Comparison of ENCODE assay signal across 33 cellular contexts in genomic region chr5:51567636-51568035, GRCh38.
"Had no signal": no experiment of that assay in that cellular context is flagged by ENCODE, and none has a peak within 500 bp of the region (broad histone marks: within the 10 kb centered on the region; RNA-seq: fewer than 3 reads in every experiment).

No MANE protein-coding gene starts in this region.

- H2AFZ ChIP-seq: hepatocyte, parathyroid adenoma had no signal

- H3K27me3 ChIP-seq: gastrocnemius medialis, hepatocyte, sigmoid colon had no signal

- H3K9me3 Mint-ChIP-seq: activated CD4-positive, alpha-beta T cell treated with anti-CD3 and anti-CD28 coated beads, Interleukin-2, amount 10 ng/mL, durations not matched to agents 24 days and 14 days; dendritic cell treated with granulocyte-macrophage colony-stimulating factor and Interleukin-4, amounts not matched to agents 40 ng/mL and 50 ng/mL, for 4 days; endodermal cell; neural crest cell; stimulated activated naive CD8-positive, alpha-beta T cell treated with anti-CD3 and anti-CD28 coated beads, Interleukin-15, Interleukin-2, amounts not matched to agents 100 ng/mL and 50 ng/mL, for 24 hours had no signal

- H3K4me2 ChIP-seq: hepatocyte had no signal

- H3K27ac Mint-ChIP-seq: activated CD4-positive, alpha-beta memory T cell treated with anti-CD3 and anti-CD28 coated beads for 36 hours; activated CD4-positive, alpha-beta T cell treated with anti-CD3 and anti-CD28 coated beads, Interleukin-2, amount 10 ng/mL, durations not matched to agents 24 days and 14 days; activated naive CD4-positive, alpha-beta T cell treated with anti-CD3 and anti-CD28 coated beads for 36 hours; activated naive CD8-positive, alpha-beta T cell treated with anti-CD3 and anti-CD28 coated beads, Interleukin-2, amount 10 ng/mL, durations not matched to agents 7 days and 5 days; activated T-helper 1 cell treated with anti-CD3 and anti-CD28 coated beads, Interleukin-12 subunit alpha, Interleukin-12 subunit beta, Interleukin-2, Interleukin-4 antibody, amounts not matched to agents 30 ng/mL and 10 ng/mL and 1 ng/mL, durations not matched to agents 14 hours and 24 hours and 36 hours; dendritic cell treated with granulocyte-macrophage colony-stimulating factor and Interleukin-4, amounts not matched to agents 40 ng/mL and 50 ng/mL, for 4 days; endodermal cell; naive thymus-derived CD4-positive, alpha-beta T cell; stimulated activated effector memory CD8-positive, alpha-beta T cell treated with anti-CD3 and anti-CD28 coated beads, Interleukin-12 subunit alpha, Interleukin-12 subunit beta, amount 100 ng/mL, for 72 hours; stimulated activated naive CD8-positive, alpha-beta T cell treated with anti-CD3 and anti-CD28 coated beads, Interleukin-15, Interleukin-2, amounts not matched to agents 100 ng/mL and 50 ng/mL, for 24 hours had no signal

- H3K4me3 Mint-ChIP-seq: activated CD4-positive, alpha-beta memory T cell treated with anti-CD3 and anti-CD28 coated beads for 36 hours; activated CD4-positive, alpha-beta T cell treated with anti-CD3 and anti-CD28 coated beads, Interleukin-2, amount 10 ng/mL, durations not matched to agents 24 days and 14 days; activated naive CD4-positive, alpha-beta T cell treated with anti-CD3 and anti-CD28 coated beads for 36 hours; activated naive CD8-positive, alpha-beta T cell treated with anti-CD3 and anti-CD28 coated beads, Interleukin-2, amount 10 ng/mL, durations not matched to agents 7 days and 5 days; activated T-helper 1 cell treated with anti-CD3 and anti-CD28 coated beads, Interleukin-12 subunit alpha, Interleukin-12 subunit beta, Interleukin-2, Interleukin-4 antibody, amounts not matched to agents 30 ng/mL and 10 ng/mL and 1 ng/mL, durations not matched to agents 14 hours and 24 hours and 36 hours; central memory CD8-positive, alpha-beta T cell; dendritic cell treated with granulocyte-macrophage colony-stimulating factor and Interleukin-4, amounts not matched to agents 40 ng/mL and 50 ng/mL, for 4 days; endodermal cell; naive thymus-derived CD4-positive, alpha-beta T cell; neural crest cell; stimulated activated effector memory CD8-positive, alpha-beta T cell treated with anti-CD3 and anti-CD28 coated beads, Interleukin-12 subunit alpha, Interleukin-12 subunit beta, amount 100 ng/mL, for 72 hours; stimulated activated naive CD8-positive, alpha-beta T cell treated with anti-CD3 and anti-CD28 coated beads, Interleukin-15, Interleukin-2, amounts not matched to agents 100 ng/mL and 50 ng/mL, for 24 hours had no signal

- H3K4me3 ChIP-seq: gastrocnemius medialis, hepatocyte, psoas muscle, sigmoid colon, thoracic aorta had no signal

- H3K27ac ChIP-seq: gastrocnemius medialis, hepatocyte, parathyroid adenoma, psoas muscle, sigmoid colon, thoracic aorta had no signal

- H3K36me3 Mint-ChIP-seq: activated CD4-positive, alpha-beta memory T cell treated with anti-CD3 and anti-CD28 coated beads for 36 hours; activated naive CD8-positive, alpha-beta T cell treated with anti-CD3 and anti-CD28 coated beads, Interleukin-2, amount 10 ng/mL, durations not matched to agents 7 days and 5 days; naive thymus-derived CD4-positive, alpha-beta T cell; stimulated activated effector memory CD8-positive, alpha-beta T cell treated with anti-CD3 and anti-CD28 coated beads, Interleukin-12 subunit alpha, Interleukin-12 subunit beta, amount 100 ng/mL, for 72 hours had no signal

- H3K4me1 ChIP-seq: gastrocnemius medialis, parathyroid adenoma, psoas muscle, sigmoid colon had no signal

- ATAC-seq: gastrocnemius medialis; left cardiac atrium; left ventricle myocardium superior; naive thymus-derived CD4-positive, alpha-beta T cell; psoas muscle; stimulated activated effector memory CD8-positive, alpha-beta T cell treated with anti-CD3 and anti-CD28 coated beads, Interleukin-12 subunit alpha, Interleukin-12 subunit beta, amount 100 ng/mL, for 72 hours had no signal

- H3K9ac ChIP-seq: parathyroid adenoma had no signal

- H3K9me3 ChIP-seq: gastrocnemius medialis, psoas muscle, sigmoid colon, thoracic aorta had no signal

- H3K4me1 Mint-ChIP-seq: activated CD4-positive, alpha-beta T cell treated with anti-CD3 and anti-CD28 coated beads, Interleukin-2, amount 10 ng/mL, durations not matched to agents 24 days and 14 days; activated naive CD8-positive, alpha-beta T cell treated with anti-CD3 and anti-CD28 coated beads, Interleukin-2, amount 10 ng/mL, durations not matched to agents 7 days and 5 days; central memory CD8-positive, alpha-beta T cell; endodermal cell; naive thymus-derived CD4-positive, alpha-beta T cell; neural crest cell; stimulated activated effector memory CD8-positive, alpha-beta T cell treated with anti-CD3 and anti-CD28 coated beads, Interleukin-12 subunit alpha, Interleukin-12 subunit beta, amount 100 ng/mL, for 72 hours had no signal

- DNase-seq: activated CD4-positive, alpha-beta memory T cell treated with anti-CD3 and anti-CD28 coated beads for 36 hours; activated CD4-positive, alpha-beta T cell treated with anti-CD3 and anti-CD28 coated beads, Interleukin-2, amount 10 ng/mL, durations not matched to agents 24 days and 14 days; activated CD4-positive, CD25-positive, alpha-beta regulatory T cell treated with anti-CD3 and anti-CD28 coated beads, Interleukin-2, amount 50 U/mL, for 72 hours; activated CD8-positive, alpha-beta memory T cell treated with anti-CD3 and anti-CD28 coated beads, Interleukin-2, amount 50 U/mL, for 4 hours; activated effector memory CD4-positive, alpha-beta T cell treated with anti-CD3 and anti-CD28 coated beads, Interleukin-2, amount 50 U/mL, for 16 hours; activated naive CD4-positive, alpha-beta T cell treated with anti-CD3 and anti-CD28 coated beads for 36 hours; activated naive CD8-positive, alpha-beta T cell treated with anti-CD3 and anti-CD28 coated beads, Interleukin-2, amount 10 ng/mL, durations not matched to agents 7 days and 5 days; activated T-cell treated with anti-CD3 and anti-CD28 coated beads, Interleukin-2, amount 50 U/mL, for 1 hour; amniotic stem cell; endodermal cell; gastrocnemius medialis; glutamatergic neuron; islet precursor cell; left cardiac atrium; left ventricle myocardium superior; midbrain; naive thymus-derived CD4-positive, alpha-beta T cell; nucleus accumbens; psoas muscle; sigmoid colon; small intestine; stimulated activated CD4-positive, alpha-beta T cell treated with anti-CD3 and anti-CD28 coated beads, Interleukin-4, amount 100 ng/mL, for 24 hours; T-helper 2 cell; trophoblast cell had no signal

- H3K36me3 ChIP-seq: gastrocnemius medialis, sigmoid colon, thoracic aorta had no signal

- H3K27me3 Mint-ChIP-seq: activated CD4-positive, alpha-beta memory T cell treated with anti-CD3 and anti-CD28 coated beads for 36 hours; activated CD4-positive, alpha-beta T cell treated with anti-CD3 and anti-CD28 coated beads, Interleukin-2, amount 10 ng/mL, durations not matched to agents 24 days and 14 days; activated naive CD8-positive, alpha-beta T cell treated with anti-CD3 and anti-CD28 coated beads, Interleukin-2, amount 10 ng/mL, durations not matched to agents 7 days and 5 days; central memory CD8-positive, alpha-beta T cell; dendritic cell treated with granulocyte-macrophage colony-stimulating factor and Interleukin-4, amounts not matched to agents 40 ng/mL and 50 ng/mL, for 4 days; naive thymus-derived CD4-positive, alpha-beta T cell; stimulated activated naive CD8-positive, alpha-beta T cell treated with anti-CD3 and anti-CD28 coated beads, Interleukin-15, Interleukin-2, amounts not matched to agents 100 ng/mL and 50 ng/mL, for 24 hours had no signal
